Comparison of ENCODE assay signal across 1 cellular context in genomic region chr19:47600246-47601179, GRCh38.
TF ChIP-seq lines count a peak whose summit lies in the region.

No MANE protein-coding gene starts in this region.

TF ChIP-seq in GM23338, 12 proteins besides CTCF, POLR2A, EP300 and RAD21 (continued from another document):
- TF ChIP-seq REST (IDR thresholded peaks at IDR 0.05; ENCODE audit: unreplicated experiment) (peak; percentile 6), NANOG (IDR thresholded peaks at IDR 0.05; ENCODE audit: borderline replicate concordance) (no peak), CREB1 (CRISPR knock-in tag; IDR thresholded peaks at IDR 0.05; ENCODE audit: low read depth) (peak; percentile 21; the same call in 1 of the 2 replicates), EZH2 (IDR thresholded peaks at IDR 0.05; ENCODE audit: low read depth, unreplicated experiment) (no peak), ZNF114 (CRISPR knock-in tag; IDR thresholded peaks at IDR 0.05) (no peak), EZH2phosphoT487 (IDR thresholded peaks at IDR 0.05; ENCODE audit: unreplicated experiment) (no peak), ZNF462 (CRISPR knock-in tag; IDR thresholded peaks at IDR 0.05) (no peak), STAT1 (IDR thresholded peaks at IDR 0.05; ENCODE audit: unreplicated experiment) (no peak), ZNF331 (CRISPR knock-in tag; IDR thresholded peaks at IDR 0.05; ENCODE audit: low read depth) (no peak), POLR2AphosphoS5 (IDR thresholded peaks at IDR 0.05; ENCODE audit: low read depth) (peak; percentile 96), ETS1 (IDR thresholded peaks at IDR 0.05) (peak; percentile 26; the same call in 1 of the 2 replicates)
